Comparison of ENCODE assay signal across 21 cellular contexts in the genomic region with DNA sequence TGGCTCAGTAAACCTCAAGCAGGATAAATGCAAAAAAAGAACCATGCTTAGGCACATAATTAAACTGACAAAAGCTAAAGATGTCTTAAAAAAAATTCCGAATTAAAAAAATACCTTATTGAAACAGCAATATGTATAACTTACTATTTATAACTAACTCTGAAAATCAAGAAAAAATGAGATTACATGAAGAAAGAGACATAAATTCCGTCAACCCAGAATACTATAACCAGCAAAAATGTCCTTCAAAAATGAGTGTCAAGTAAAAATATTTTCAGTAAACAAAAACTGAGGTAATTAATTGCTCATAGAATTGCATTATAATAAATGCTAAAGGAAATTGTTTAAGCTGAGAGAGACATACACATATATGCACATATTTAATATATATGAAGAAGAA.
"Had no signal": no experiment of that assay in that cellular context is flagged by ENCODE, and none has a peak within 500 bp of the region (broad histone marks: within the 10 kb centered on the region; RNA-seq: fewer than 3 reads in every experiment).

No MANE protein-coding gene starts in this region.

- H3K27me3 Mint-ChIP-seq: activated B cell treated with CpG ODN at 0.5 μM for 24 hours; activated CD4-positive, alpha-beta T cell treated with anti-CD3 and anti-CD28 coated beads, Interleukin-2, amount 10 ng/mL, durations not matched to agents 24 days and 14 days; activated CD8-positive, alpha-beta memory T cell treated with anti-CD3 and anti-CD28 coated beads, Interleukin-2, amount 10 ng/mL, durations not matched to agents 7 days and 5 days; activated naive CD4-positive, alpha-beta T cell treated with anti-CD3 and anti-CD28 coated beads, Interleukin-2, amount 50 U/mL, for 24 hours; activated T-cell treated with anti-CD3 and anti-CD28 coated beads, Interleukin-2, amount 50 U/mL, for 24 hours had no signal

- H3K36me3 Mint-ChIP-seq: activated CD8-positive, alpha-beta memory T cell treated with anti-CD3 and anti-CD28 coated beads, Interleukin-2, amount 10 ng/mL, durations not matched to agents 7 days and 5 days; activated naive CD4-positive, alpha-beta T cell treated with anti-CD3 and anti-CD28 coated beads, Interleukin-2, amount 50 U/mL, for 24 hours had no signal

- H3K27ac Mint-ChIP-seq: activated B cell treated with CpG ODN at 0.5 μM for 24 hours; activated CD4-positive, alpha-beta T cell treated with anti-CD3 and anti-CD28 coated beads, Interleukin-2, amount 10 ng/mL, durations not matched to agents 24 days and 14 days; activated CD8-positive, alpha-beta memory T cell treated with anti-CD3 and anti-CD28 coated beads, Interleukin-2, amount 10 ng/mL, durations not matched to agents 7 days and 5 days; activated naive CD4-positive, alpha-beta T cell treated with anti-CD3 and anti-CD28 coated beads, Interleukin-2, amount 50 U/mL, for 24 hours; activated T-cell treated with anti-CD3 and anti-CD28 coated beads, Interleukin-2, amount 50 U/mL, for 24 hours; activated T-helper 1 cell treated with anti-CD3 and anti-CD28 coated beads, Interleukin-12 subunit alpha, Interleukin-12 subunit beta, Interleukin-2, Interleukin-4 antibody, amounts not matched to agents 30 ng/mL and 10 ng/mL and 1 ng/mL, durations not matched to agents 14 hours and 24 hours and 36 hours; T-helper 1 cell treated with Interleukin-12 subunit alpha and Interleukin-12 subunit beta and Interleukin-4 antibody, amounts not matched to agents 30 μg/mL and 1 μg/mL, for 36 hours had no signal

- DNase-seq: activated B cell treated with CpG ODN at 0.5 μM for 24 hours; activated CD4-positive, alpha-beta T cell treated with anti-CD3 and anti-CD28 coated beads for 1 hour; activated CD4-positive, alpha-beta T cell treated with anti-CD3 and anti-CD28 coated beads, Interleukin-2, amount 10 ng/mL, durations not matched to agents 24 days and 14 days; activated CD4-positive, alpha-beta T cell treated with anti-CD3 and anti-CD28 coated beads, Interleukin-2, amount 50 U/mL, for 48 hours; activated CD8-positive, alpha-beta memory T cell treated with anti-CD3 and anti-CD28 coated beads, Interleukin-2, amount 10 ng/mL, durations not matched to agents 7 days and 5 days; activated effector memory CD4-positive, alpha-beta T cell treated with Interleukin-2 at 50 U/mL for 16 hours; activated naive CD4-positive, alpha-beta T cell; activated T-cell treated with anti-CD3 and anti-CD28 coated beads, Interleukin-2, amount 50 U/mL, for 24 hours; amygdala; cerebellar nuclear complex; Kasumi-1; KBM-7; NCI-H1048; NCI-H1930; NCI-H2171 treated with DMSO at 0.1 percent for 48 hours; NCI-H526; NK-92 treated with Interleukin-12 subunit alpha and Interleukin-12 subunit beta, amount 100 ng/mL, for 24 hours; SHP77 treated with DMSO at 0.1 percent for 48 hours had no signal

- H3K4me1 Mint-ChIP-seq: activated B cell treated with CpG ODN at 0.5 μM for 24 hours; activated CD4-positive, alpha-beta T cell treated with anti-CD3 and anti-CD28 coated beads, Interleukin-2, amount 10 ng/mL, durations not matched to agents 24 days and 14 days; activated CD8-positive, alpha-beta memory T cell treated with anti-CD3 and anti-CD28 coated beads, Interleukin-2, amount 10 ng/mL, durations not matched to agents 7 days and 5 days; activated naive CD4-positive, alpha-beta T cell treated with anti-CD3 and anti-CD28 coated beads, Interleukin-2, amount 50 U/mL, for 24 hours had no signal

- H3K4me3 Mint-ChIP-seq: activated B cell treated with CpG ODN at 0.5 μM for 24 hours; activated CD4-positive, alpha-beta T cell treated with anti-CD3 and anti-CD28 coated beads, Interleukin-2, amount 10 ng/mL, durations not matched to agents 24 days and 14 days; activated CD8-positive, alpha-beta memory T cell treated with anti-CD3 and anti-CD28 coated beads, Interleukin-2, amount 10 ng/mL, durations not matched to agents 7 days and 5 days; activated naive CD4-positive, alpha-beta T cell treated with anti-CD3 and anti-CD28 coated beads, Interleukin-2, amount 50 U/mL, for 24 hours; activated T-cell treated with anti-CD3 and anti-CD28 coated beads, Interleukin-2, amount 50 U/mL, for 24 hours; activated T-helper 1 cell treated with anti-CD3 and anti-CD28 coated beads, Interleukin-12 subunit alpha, Interleukin-12 subunit beta, Interleukin-2, Interleukin-4 antibody, amounts not matched to agents 30 ng/mL and 10 ng/mL and 1 ng/mL, durations not matched to agents 14 hours and 24 hours and 36 hours; T-helper 1 cell treated with Interleukin-12 subunit alpha and Interleukin-12 subunit beta and Interleukin-4 antibody, amounts not matched to agents 30 μg/mL and 1 μg/mL, for 36 hours had no signal

- ATAC-seq: activated CD8-positive, alpha-beta memory T cell treated with anti-CD3 and anti-CD28 coated beads, Interleukin-2, amount 10 ng/mL, durations not matched to agents 7 days and 5 days had no signal
